In genomic region chr18:57881818-57882413, GRCh38 we compare ENCODE assay signal across 8 cellular contexts.
DNase-seq lines count a peak whose midpoint lies in the region; ATAC-seq lines count a peak whose summit lies in the region.

No MANE protein-coding gene starts in this region.

- ATAC-seq in GM18867 (IDR thresholded peaks at IDR 0.05; ENCODE audit: unreplicated experiment) (peak; percentile 84), HG03521 (IDR thresholded peaks at IDR 0.05; ENCODE audit: unreplicated experiment) (peak; percentile 59), memory B cell (ENCODE audit: low read depth) (peak; percentile 96)

- DNase-seq in AG08396 (ENCODE audit: low spot score) (peak; percentile 75), NCI-H774 (lab: John Stamatoyannopoulos, UW) (peak; percentile 75), memory B cell (ENCODE audit: low spot score in 2 of 2) (peak; percentile 57 to 60)
- peak; percentile 64 for DNase-seq in activated CD4-positive, alpha-beta memory T cell treated with anti-CD3 and anti-CD28 coated beads for 36 hours
- DNase-seq in effector CD4-positive, alpha-beta T cell: peak; percentile 21
- DNase-seq in stimulated activated CD8-positive, alpha-beta memory T cell treated with anti-CD3 and anti-CD28 coated beads, Interleukin-2, amount 100 ng/mL, for 48 hours (ENCODE audit: low read depth in 2 of 2): peak; percentile 15 to 33

- H3K27me3 Mint-ChIP-seq in activated CD4-positive, alpha-beta memory T cell treated with anti-CD3 and anti-CD28 coated beads for 36 hours: peaks cover 12% of the 10 kb centered on the region
- H3K27me3 Mint-ChIP-seq in memory B cell: no peaks in the 10 kb centered on the region

- no peak overlapping the region for H3K27ac Mint-ChIP-seq in activated CD4-positive, alpha-beta memory T cell treated with anti-CD3 and anti-CD28 coated beads for 36 hours
- H3K27ac Mint-ChIP-seq in memory B cell: no peak overlapping the region

- H3K4me3 Mint-ChIP-seq in activated CD4-positive, alpha-beta memory T cell treated with anti-CD3 and anti-CD28 coated beads for 36 hours: no peak overlapping the region
- H3K4me3 Mint-ChIP-seq in memory B cell: no peak overlapping the region

- H3K4me1 Mint-ChIP-seq in activated CD4-positive, alpha-beta memory T cell treated with anti-CD3 and anti-CD28 coated beads for 36 hours (ENCODE audit: low read depth): no peaks in the 10 kb centered on the region
- peaks cover 3% of the 10 kb centered on the region for H3K4me1 Mint-ChIP-seq in memory B cell

- peaks cover 11% of the 10 kb centered on the region for H3K9me3 Mint-ChIP-seq in activated CD4-positive, alpha-beta memory T cell treated with anti-CD3 and anti-CD28 coated beads for 36 hours
- peaks cover 7% of the 10 kb centered on the region for H3K9me3 Mint-ChIP-seq in memory B cell

- no peaks in the 10 kb centered on the region for H3K36me3 Mint-ChIP-seq in activated CD4-positive, alpha-beta memory T cell treated with anti-CD3 and anti-CD28 coated beads for 36 hours
- no peaks in the 10 kb centered on the region for H3K36me3 Mint-ChIP-seq in memory B cell

- CTCF ChIA-PET in activated CD4-positive, alpha-beta memory T cell treated with anti-CD3 and anti-CD28 coated beads for 36 hours (lab: Charles Lee): interaction anchor here (0.6 to 2.4 kb wide), 31 partner anchors 9 to 882 kb away, joined by 3 to 33 read pairs (median 4); partner anchors contain the start of gene NEDD4L

- intact Hi-C loops in activated CD4-positive, alpha-beta memory T cell treated with anti-CD3 and anti-CD28 coated beads for 36 hours (cut with micrococcal nuclease): loop anchor here (2.0 to 5.0 kb wide), 3 partner anchors 160 to 299 kb away; partner anchors contain the start of gene NEDD4L

- POLR2A ChIA-PET in activated CD4-positive, alpha-beta memory T cell treated with anti-CD3 and anti-CD28 coated beads for 36 hours (lab: Charles Lee): interaction anchor here (1.0 kb wide), 1 partner anchor 240 kb away, joined by 4 read pairs; no protein-coding TSS in a partner anchor

Comparison
In these comparisons a context has a peak if more than half of its experiments do, and no peak if none do; other contexts are left out.
1. Peak in every context shown above with its lines: DNase-seq and ATAC-seq.
2. DNase-seq: peak in every context shown above with its lines; median percentile 75 in AG08396; 75 in NCI-H774; 64 in activated CD4-positive, alpha-beta memory T cell treated with anti-CD3 and anti-CD28 coated beads for 36 hours; 58 in memory B cell; 24 in stimulated activated CD8-positive, alpha-beta memory T cell treated with anti-CD3 and anti-CD28 coated beads, Interleukin-2, amount 100 ng/mL, for 48 hours; 21 in effector CD4-positive, alpha-beta T cell.